26 cellular contexts compared by ENCODE assay signal in the genomic region with DNA sequence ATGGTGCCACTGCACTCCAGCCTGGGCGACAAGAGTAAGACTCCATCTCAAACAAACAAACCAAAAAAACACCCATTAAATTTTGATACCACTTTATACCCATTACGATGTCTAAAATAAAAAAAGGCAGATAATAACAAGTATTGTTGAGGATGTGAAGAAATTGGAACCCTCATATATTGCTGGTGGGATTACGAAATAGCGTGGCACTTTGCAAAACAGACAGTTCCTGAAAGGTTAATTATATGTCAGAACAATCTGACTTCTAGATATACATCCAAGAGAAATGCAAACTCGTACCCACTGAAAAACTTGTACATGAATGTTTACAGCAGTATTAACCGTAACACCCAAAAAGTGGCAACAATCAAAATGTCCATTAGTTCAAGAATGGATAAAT.
"Had no signal": no experiment of that assay in that cellular context is flagged by ENCODE, and none has a peak within 500 bp of the region (broad histone marks: within the 10 kb centered on the region; RNA-seq: fewer than 3 reads in every experiment).

No MANE protein-coding gene starts in this region.

- H3K9ac ChIP-seq: neural progenitor cell, parathyroid adenoma had no signal

- H2AFZ ChIP-seq: neural progenitor cell, parathyroid adenoma had no signal

- H3K4me1 Mint-ChIP-seq: nephron progenitor cell; neural progenitor cell; stimulated activated memory B cell treated with anti-CD40 and anti-IgM and Interleukin-4, amounts not matched to agents 10 μg/mL and 1 μg/mL and 100 μg/mL, for 72 hours had no signal

- DNase-seq: islet precursor cell; left ventricle myocardium inferior; mesendoderm; naive B cell; natural killer cell; nephron progenitor cell; occipital lobe; right lobe of liver; stimulated activated CD4-positive, alpha-beta T cell treated with anti-CD3 and anti-CD28 coated beads, Interleukin-1b, Interleukin-23, amount 100 ng/mL, for 48 hours; stimulated activated CD4-positive, alpha-beta T cell treated with anti-CD3 and anti-CD28 coated beads, Interleukin-2, amount 100 ng/mL, for 48 hours; stimulated activated CD4-positive, alpha-beta T cell treated with anti-CD3 and anti-CD28 coated beads, Interleukin-4, amount 100 ng/mL, for 4 hours; stimulated activated CD8-positive, alpha-beta memory T cell treated with anti-CD3 and anti-CD28 coated beads, Interleukin-4, amount 100 ng/mL, for 48 hours; stimulated activated naive CD4-positive, alpha-beta T cell treated with Interleukin-2 at 50 U/mL for 16 hours; stimulated activated naive CD8-positive, alpha-beta T cell treated with anti-CD3 and anti-CD28 coated beads, Interleukin-15, amount 100 ng/mL, for 72 hours; substantia nigra; uterus had no signal

- H3K4me3 ChIP-seq: left ventricle myocardium inferior, lung, neural progenitor cell, right atrium auricular region, right lobe of liver, smooth muscle cell, tibial nerve, uterus had no signal

- H3K4me2 ChIP-seq: neural progenitor cell, smooth muscle cell had no signal

- H3K4me3 Mint-ChIP-seq: mesothelial cell of epicardium; naive B cell; natural killer cell; nephron progenitor cell; neural progenitor cell; stimulated activated memory B cell treated with anti-CD40 and anti-IgM and Interleukin-4, amounts not matched to agents 10 μg/mL and 1 μg/mL and 100 μg/mL, for 72 hours; stimulated activated naive CD8-positive, alpha-beta T cell treated with anti-CD3 and anti-CD28 coated beads, Interleukin-15, amount 100 ng/mL, for 72 hours; type B pancreatic cell had no signal

- H3K27ac Mint-ChIP-seq: mesothelial cell of epicardium; nephron progenitor cell; neural progenitor cell; stimulated activated memory B cell treated with anti-CD40 and anti-IgM and Interleukin-4, amounts not matched to agents 10 μg/mL and 1 μg/mL and 100 μg/mL, for 72 hours; stimulated activated naive CD8-positive, alpha-beta T cell treated with anti-CD3 and anti-CD28 coated beads, Interleukin-15, amount 100 ng/mL, for 72 hours; type B pancreatic cell had no signal

- H3K27ac ChIP-seq: left ventricle myocardium inferior, neural progenitor cell, neutrophil, parathyroid adenoma, right atrium auricular region, right lobe of liver, tibial nerve, uterus had no signal

- H3K27me3 ChIP-seq: neural progenitor cell, neutrophil, right atrium auricular region, right lobe of liver, tibial nerve, uterus had no signal

- H3K79me2 ChIP-seq: parathyroid adenoma had no signal

- H3K4me1 ChIP-seq: neural progenitor cell, parathyroid adenoma, right lobe of liver, uterus had no signal

- H3K36me3 ChIP-seq: uterus had no signal

- H3K27me3 Mint-ChIP-seq: naive B cell; stimulated activated memory B cell treated with anti-CD40 and anti-IgM and Interleukin-4, amounts not matched to agents 10 μg/mL and 1 μg/mL and 100 μg/mL, for 72 hours; stimulated activated naive CD8-positive, alpha-beta T cell treated with anti-CD3 and anti-CD28 coated beads, Interleukin-15, amount 100 ng/mL, for 72 hours; type B pancreatic cell had no signal

- H3K9me3 ChIP-seq: left ventricle myocardium inferior, neutrophil, right atrium auricular region, right lobe of liver, tibial nerve, uterus had no signal

- H3K9me3 Mint-ChIP-seq: mesothelial cell of epicardium; natural killer cell; nephron progenitor cell; neural progenitor cell; stimulated activated memory B cell treated with anti-CD40 and anti-IgM and Interleukin-4, amounts not matched to agents 10 μg/mL and 1 μg/mL and 100 μg/mL, for 72 hours; stimulated activated naive CD8-positive, alpha-beta T cell treated with anti-CD3 and anti-CD28 coated beads, Interleukin-15, amount 100 ng/mL, for 72 hours; type B pancreatic cell had no signal
